ENCODE assay signal across 19 cellular contexts in genomic region chr18:26536032-26536431, GRCh38. TPM values are rescaled to one million over a fixed set of nuclear protein-coding genes. Genes with fewer than 3 reads are reported as not detected.
DNase-seq lines count a peak whose midpoint lies in the region; ATAC-seq and TF ChIP-seq lines count a peak whose summit lies in the region.
"Had no signal": no experiment of that assay in that cellular context is flagged by ENCODE, and none has a peak within 500 bp of the region (broad histone marks: within the 10 kb centered on the region; RNA-seq: fewer than 3 reads in every experiment).

No MANE protein-coding gene starts in this region.

- H3K36me3 ChIP-seq in mammary epithelial cell (ENCODE audit: insufficient read depth, low read length), result no peaks in the 10 kb centered on the region
- H3K36me3 ChIP-seq in smooth muscle cell (ENCODE audit: low read depth), result no peaks in the 10 kb centered on the region
- no peaks in the 10 kb centered on the region for H3K36me3 ChIP-seq in H7 (replicated peaks; ENCODE audit: control insufficient read depth, insufficient read depth, low read length)
- H3K36me3 ChIP-seq: cardiac muscle cell, neural progenitor cell had no signal

- no peak overlapping the region for H3K9ac ChIP-seq in mammary epithelial cell (ENCODE audit: insufficient read depth, low read length)
- no peak overlapping the region for H3K9ac ChIP-seq in smooth muscle cell (ENCODE audit: low read depth)
- H3K9ac ChIP-seq: neural progenitor cell had no signal

- peak; percentile 19 for DNase-seq in activated CD4-positive, alpha-beta T cell treated with anti-CD3 and anti-CD28 coated beads for 48 hours
- DNase-seq in activated CD4-positive, alpha-beta T cell treated with anti-CD3 and anti-CD28 coated beads for 1 hour, result no peak
- DNase-seq in HT1080 (ENCODE audit: low read depth), result peak; percentile 68
- DNase-seq in mammary epithelial cell, result peak; percentile 80
- DNase-seq in smooth muscle cell (lab: John Stamatoyannopoulos, UW; ENCODE audit: unreplicated experiment), result no peak
- DNase-seq in H7, result no peak
- DNase-seq in SW480 (ENCODE audit: low spot score), result no peak
- DNase-seq: activated CD4-positive, alpha-beta T cell treated with anti-CD3 and anti-CD28 coated beads, Interleukin-2, amount 50 U/mL, for 1 hour; activated naive CD8-positive, alpha-beta T cell treated with anti-CD3 and anti-CD28 coated beads, Interleukin-2, amount 10 ng/mL, durations not matched to agents 7 days and 5 days; activated T-cell treated with anti-CD3 and anti-CD28 coated beads, Interleukin-2, amount 50 U/mL, for 4 hours; CD4-positive, alpha-beta memory T cell; DMS79 treated with DMSO at 0.1 percent for 48 hours; hippocampal formation; kidney; NCI-H2081 treated with DMSO at 0.1 percent for 48 hours; NCI-H524 had no signal

- CTCF ChIA-PET in mammary epithelial cell (lab: Charles Lee; ENCODE audit: low non-redundant PET), result no interaction called here

- H3K4me3 ChIP-seq in mammary epithelial cell (replicated peaks in 1 of 3; ENCODE audit: insufficient read depth in 1 of 3, low read depth in 2 of 3, low read length in 3 of 3) (no peak overlapping the region), smooth muscle cell (no peak overlapping the region), H7 (ENCODE audit: insufficient read depth, low read depth, low read length) (no peak overlapping the region)
- H3K4me3 ChIP-seq: cardiac muscle cell, neural progenitor cell had no signal

- intact Hi-C loops in mammary epithelial cell (cut with micrococcal nuclease), result loop anchor here (1.0 kb wide), 1 partner anchor 11 kb away; no protein-coding TSS in a partner anchor

- no peak overlapping the region for H2AFZ ChIP-seq in mammary epithelial cell (ENCODE audit: low read depth, low read length)
- H2AFZ ChIP-seq in smooth muscle cell (ENCODE audit: low read depth), result no peak overlapping the region
- H2AFZ ChIP-seq: neural progenitor cell had no signal

- ATAC-seq in HG02678 (IDR thresholded peaks at IDR 0.05; ENCODE audit: unreplicated experiment), result no peak
- ATAC-seq: activated T-cell treated with anti-CD3 and anti-CD28 coated beads, Interleukin-2, amount 50 U/mL, for 4 hours had no signal

- peaks cover 46% of the 10 kb centered on the region for H3K4me1 ChIP-seq in mammary epithelial cell (ENCODE audit: insufficient read depth, low read length)
- H3K4me1 ChIP-seq in smooth muscle cell (ENCODE audit: low read depth), result peaks cover 5% of the 10 kb centered on the region

- WGBS in mammary epithelial cell (ENCODE audit: low coverage, missing lambda C conversion rate), result 9% methylated on average over 1 of the region's 1 CpG
- 27% methylated on average over 1 of the region's 1 CpG for WGBS in smooth muscle cell (ENCODE audit: low lambda C conversion rate)

- H3K27ac ChIP-seq in mammary epithelial cell (ENCODE audit: insufficient read depth, low read depth, low read length), result peak overlapping the region; percentile 33
- H3K27ac ChIP-seq in smooth muscle cell (ENCODE audit: low read depth), result peak overlapping the region; percentile 19
- H3K27ac ChIP-seq: cardiac muscle cell, neural progenitor cell had no signal

- dilution Hi-C loops in mammary epithelial cell (cut with HindIII; ENCODE audit: low sequenced_read_pairs), result no loop called here

- H3K79me2 ChIP-seq in mammary epithelial cell (ENCODE audit: insufficient read depth, low read length) (peaks cover 82% of the 10 kb centered on the region), smooth muscle cell (ENCODE audit: low read depth) (no peaks in the 10 kb centered on the region)

- peak overlapping the region; percentile 12 for H3K4me2 ChIP-seq in mammary epithelial cell (ENCODE audit: insufficient read depth, low read depth, low read length)
- no peak overlapping the region for H3K4me2 ChIP-seq in smooth muscle cell
- H3K4me2 ChIP-seq: neural progenitor cell had no signal

- H4K20me1 ChIP-seq in mammary epithelial cell (ENCODE audit: insufficient read depth, low read length) (no peaks in the 10 kb centered on the region), smooth muscle cell (ENCODE audit: low read depth) (peaks cover 40% of the 10 kb centered on the region)

- H3F3A ChIP-seq in smooth muscle cell (ENCODE audit: low read depth), result no peaks in the 10 kb centered on the region

- no peaks in the 10 kb centered on the region for H3K9me3 ChIP-seq in mammary epithelial cell (replicated peaks; ENCODE audit: insufficient read depth, low read length)
- no peaks in the 10 kb centered on the region for H3K9me3 ChIP-seq in smooth muscle cell (replicated peaks; ENCODE audit: low read depth)

- H3K27me3 ChIP-seq in mammary epithelial cell (ENCODE audit: insufficient read depth, low read length) (no peaks in the 10 kb centered on the region), smooth muscle cell (ENCODE audit: low read depth) (no peaks in the 10 kb centered on the region), H7 (ENCODE audit: control insufficient read depth, insufficient read depth, low read length) (no peaks in the 10 kb centered on the region)
- H3K27me3 ChIP-seq: cardiac muscle cell, neural progenitor cell had no signal

- TF ChIP-seq CTCF in mammary epithelial cell (conservative IDR thresholded peaks at IDR 0.05 in 1 of 2, IDR thresholded peaks at IDR 0.05 in 1 of 2; ENCODE audit: extremely low read depth in 1 of 2, insufficient read depth in 1 of 2, low read depth in 1 of 2, low read length in 2 of 2) (no peak), smooth muscle cell (IDR thresholded peaks at IDR 0.05; ENCODE audit: borderline replicate concordance, insufficient read depth, poor library complexity, severe bottlenecking) (no peak)

- no TSS peak for BruUV-seq in mammary epithelial cell (replicated peaks; lab: Mats Ljungman, UMichigan)

- in situ Hi-C loops in mammary epithelial cell (cut with MboI; ENCODE audit: low sequenced_read_pairs in 2 of 2), result no loop called here

RNA-seq across cellular contexts. Expression of gene KCTD1, which starts 12.3 kb away (rescaled TPM):
- 18.2 and 26.5 TPM in 2 replicates for total RNA-seq in HT1080 (2014; rRNA removed; shearing (Covaris generic))
- 13.2 and 15.2 TPM in 2 replicates for polyA plus RNA-seq in HT1080 (2015; cell fraction: cytosol; rRNA removed)
- 12.7 and 13.6 TPM in 2 replicates for polyA plus RNA-seq in HT1080 (2015; cell fraction: nucleus; rRNA removed)
- 10 to 100 TPM; 35.3 to 64.6 TPM for total RNA-seq in mammary epithelial cell
- polyA plus RNA-seq in mammary epithelial cell, result 62.2 TPM
- polyA minus RNA-seq in mammary epithelial cell, result 97.8 TPM
- 11.4 and 12.2 TPM in 2 replicates for total RNA-seq in smooth muscle cell
- polyA plus RNA-seq in smooth muscle cell, result 2.3 and 6.2 TPM in 2 replicates
- 23.8 and 31.0 TPM in 2 replicates for total RNA-seq in H7 (2014; rRNA removed; shearing (Covaris generic))

Comparison
In these comparisons a context has a peak if more than half of its experiments do, and no peak if none do; other contexts are left out.
1. DNase-seq: peak in activated CD4-positive, alpha-beta T cell treated with anti-CD3 and anti-CD28 coated beads for 48 hours (single experiment), HT1080 (single experiment) and mammary epithelial cell (single experiment); none in activated CD4-positive, alpha-beta T cell treated with anti-CD3 and anti-CD28 coated beads for 1 hour (single experiment), smooth muscle cell (single experiment), H7 (single experiment) and SW480 (single experiment).